Comparison of ENCODE assay signal across 21 cellular contexts in genomic region chr3:59256233-59256632, GRCh38.
"Had no signal": no experiment of that assay in that cellular context is flagged by ENCODE, and none has a peak within 500 bp of the region (broad histone marks: within the 10 kb centered on the region; RNA-seq: fewer than 3 reads in every experiment).

No MANE protein-coding gene starts in this region.

- H3K9me3 ChIP-seq: body of pancreas, mucosa of descending colon, sigmoid colon, thoracic aorta, upper lobe of left lung had no signal

- H3K27me3 ChIP-seq: body of pancreas, cardiac muscle cell, foreskin keratinocyte, sigmoid colon, upper lobe of left lung had no signal

- H3K27ac ChIP-seq: body of pancreas, cardiac muscle cell, epithelial cell of prostate, foreskin keratinocyte, sigmoid colon, thoracic aorta, upper lobe of left lung, WERI-Rb-1 had no signal

- H3K4me3 ChIP-seq: body of pancreas, cardiac muscle cell, mucosa of descending colon, sigmoid colon, thoracic aorta, upper lobe of left lung had no signal

- ATAC-seq: activated CD8-positive, alpha-beta memory T cell treated with anti-CD3 and anti-CD28 coated beads, Interleukin-2, amount 10 ng/mL, durations not matched to agents 7 days and 5 days; activated CD8-positive, alpha-beta T cell treated with anti-CD3 and anti-CD28 coated beads for 36 hours; body of pancreas; foreskin keratinocyte; left colon; mucosa of descending colon had no signal

- DNase-seq: activated CD4-positive, alpha-beta T cell treated with anti-CD3 and anti-CD28 coated beads, Interleukin-2, amount 10 ng/mL, durations not matched to agents 7 days and 5 days; activated CD4-positive, CD25-positive, alpha-beta regulatory T cell treated with anti-CD3 and anti-CD28 coated beads, Interleukin-2, amount 50 U/mL, for 72 hours; activated CD8-positive, alpha-beta memory T cell treated with anti-CD3 and anti-CD28 coated beads, Interleukin-2, amount 10 ng/mL, durations not matched to agents 7 days and 5 days; activated CD8-positive, alpha-beta T cell treated with anti-CD3 and anti-CD28 coated beads for 36 hours; activated gamma-delta T cell; activated T-cell treated with anti-CD3 and anti-CD28 coated beads for 4 hours; anterior cingulate cortex; body of pancreas; cortex of kidney; foreskin keratinocyte; left colon; mucosa of descending colon; naive B cell; sigmoid colon; stimulated activated CD4-positive, alpha-beta T cell treated with anti-CD3 and anti-CD28 coated beads, Interleukin-2, amount 100 ng/mL, for 48 hours; stimulated activated naive CD4-positive, alpha-beta T cell; upper lobe of left lung; WERI-Rb-1 had no signal

- H3K4me1 ChIP-seq: body of pancreas, foreskin keratinocyte, sigmoid colon, upper lobe of left lung had no signal

- H3K36me3 ChIP-seq: cardiac muscle cell, sigmoid colon, thoracic aorta, upper lobe of left lung, WERI-Rb-1 had no signal
